ENCODE assay signal across 23 cellular contexts in genomic region chr2:225108805-225109204, GRCh38.
"Had no signal": no experiment of that assay in that cellular context is flagged by ENCODE, and none has a peak within 500 bp of the region (broad histone marks: within the 10 kb centered on the region; RNA-seq: fewer than 3 reads in every experiment).

No MANE protein-coding gene starts in this region.

- H3K9me3 Mint-ChIP-seq: memory B cell; nephron; stimulated activated naive CD8-positive, alpha-beta T cell treated with anti-CD3 and anti-CD28 coated beads, Interleukin-15, amount 100 ng/mL, for 72 hours had no signal

- H3K9me3 ChIP-seq: left ventricle myocardium inferior, lower lobe of right lung, testis, tibial nerve, upper lobe of right lung, vagina had no signal

- H3K36me3 ChIP-seq: left ventricle myocardium inferior, lower lobe of right lung, tibial nerve, upper lobe of right lung, vagina had no signal

- H3K79me2 ChIP-seq: hepatocyte had no signal

- H3K27ac Mint-ChIP-seq: memory B cell; nephron; stimulated activated naive B cell treated with anti-CD40 and anti-IgM and Interleukin-4, amounts not matched to agents 10 μg/mL and 1 μg/mL and 100 μg/mL, for 72 hours; stimulated activated naive CD8-positive, alpha-beta T cell treated with anti-CD3 and anti-CD28 coated beads, Interleukin-15, amount 100 ng/mL, for 72 hours had no signal

- H3K4me2 ChIP-seq: hepatocyte had no signal

- DNase-seq: dorsolateral prefrontal cortex; effector CD8-positive, alpha-beta T cell; head of caudate nucleus; kidney; left cardiac atrium; left ventricle myocardium inferior; lower lobe of right lung; midbrain; occipital lobe; stimulated activated CD4-positive, alpha-beta T cell treated with anti-CD3 and anti-CD28 coated beads, Interleukin-2, amount 100 ng/mL, for 24 hours; stimulated activated CD4-positive, alpha-beta T cell treated with anti-CD3 and anti-CD28 coated beads, Interleukin-4, amount 100 ng/mL, for 4 hours; stimulated activated naive B cell treated with anti-CD40 and anti-IgM and Interleukin-4, amounts not matched to agents 10 μg/mL and 1 μg/mL and 100 μg/mL, for 72 hours; stimulated activated naive CD8-positive, alpha-beta T cell treated with anti-CD3 and anti-CD28 coated beads, Interleukin-15, amount 100 ng/mL, for 72 hours; testis; upper lobe of right lung had no signal

- H3K4me1 Mint-ChIP-seq: stimulated activated naive CD8-positive, alpha-beta T cell treated with anti-CD3 and anti-CD28 coated beads, Interleukin-15, amount 100 ng/mL, for 72 hours had no signal

- H3K4me3 Mint-ChIP-seq: memory B cell; nephron; stimulated activated naive B cell treated with anti-CD40 and anti-IgM and Interleukin-4, amounts not matched to agents 10 μg/mL and 1 μg/mL and 100 μg/mL, for 72 hours; stimulated activated naive CD8-positive, alpha-beta T cell treated with anti-CD3 and anti-CD28 coated beads, Interleukin-15, amount 100 ng/mL, for 72 hours had no signal

- H3K4me3 ChIP-seq: coronary artery, dorsolateral prefrontal cortex, hepatocyte, left ventricle myocardium inferior, lower lobe of right lung, testis, tibial nerve, upper lobe of right lung, vagina had no signal

- ATAC-seq: esophagus mucosa; left cardiac atrium; lower lobe of right lung; sciatic nerve; stimulated activated naive B cell treated with anti-CD40 and anti-IgM and Interleukin-4, amounts not matched to agents 10 μg/mL and 1 μg/mL and 100 μg/mL, for 72 hours; stimulated activated naive CD8-positive, alpha-beta T cell treated with anti-CD3 and anti-CD28 coated beads, Interleukin-15, amount 100 ng/mL, for 72 hours; upper lobe of right lung had no signal

- H2AFZ ChIP-seq: hepatocyte had no signal

- H3K27me3 ChIP-seq: hepatocyte, testis, tibial nerve, upper lobe of right lung, vagina had no signal

- H3K27ac ChIP-seq: coronary artery, hepatocyte, left ventricle myocardium inferior, lower lobe of right lung, testis, tibial nerve, upper lobe of right lung, vagina had no signal

- H3K4me1 ChIP-seq: left ventricle myocardium inferior, lower lobe of right lung, testis, upper lobe of right lung, vagina had no signal

- H3K27me3 Mint-ChIP-seq: stimulated activated naive CD8-positive, alpha-beta T cell treated with anti-CD3 and anti-CD28 coated beads, Interleukin-15, amount 100 ng/mL, for 72 hours had no signal

- H3K36me3 Mint-ChIP-seq: memory B cell; stimulated activated naive B cell treated with anti-CD40 and anti-IgM and Interleukin-4, amounts not matched to agents 10 μg/mL and 1 μg/mL and 100 μg/mL, for 72 hours had no signal
